In genomic region chr6:33273924-33274902, GRCh38 we compare ENCODE assay signal across 8 cellular contexts. TPM values are rescaled to one million over a fixed set of nuclear protein-coding genes. Genes with fewer than 3 reads are reported as not detected.
DNase-seq lines count a peak whose midpoint lies in the region; ATAC-seq and TF ChIP-seq lines count a peak whose summit lies in the region.

No MANE protein-coding gene starts in this region.

- H3K9ac ChIP-seq in HUES48 (ENCODE audit: low read depth, low read length) = peak overlapping the region; percentile 97

- in situ Hi-C loops in astrocyte of the cerebellum (cut with HindIII; ENCODE audit: low sequenced_read_pairs) = no loop called here

- DNase-seq in astrocyte of the cerebellum (ENCODE audit: low read depth) (no peak), memory B cell (ENCODE audit: low spot score in 2 of 2) (no peak), sciatic nerve (ENCODE audit: low spot score) (no peak)
- no peak for DNase-seq in stimulated activated CD4-positive, alpha-beta T cell treated with anti-CD3 and anti-CD28 coated beads, Interleukin-4, amount 100 ng/mL, for 24 hours

- peaks cover 48% of the 10 kb centered on the region for H3K4me1 Mint-ChIP-seq in memory B cell

- H3K27me3 Mint-ChIP-seq in memory B cell = no peaks in the 10 kb centered on the region

- peaks cover 55% of the 10 kb centered on the region for H3K36me3 ChIP-seq in HUES48 (ENCODE audit: control insufficient read depth, insufficient read depth, low read length)

- H3K27ac Mint-ChIP-seq in memory B cell = peak overlapping the region; percentile 97

- ATAC-seq in memory B cell (ENCODE audit: low read depth) (no peak), GM19463 (IDR thresholded peaks at IDR 0.05; ENCODE audit: unreplicated experiment) (no peak), HG03457 (IDR thresholded peaks at IDR 0.05; ENCODE audit: unreplicated experiment) (no peak), sciatic nerve (no peak)

- intact Hi-C loops in sciatic nerve (cut with DNase I) = no loop called here

- no peak for TF ChIP-seq CTCF in C4-2B (conservative IDR thresholded peaks at IDR 0.05)
- no peak for TF ChIP-seq CTCF in astrocyte of the cerebellum (IDR thresholded peaks at IDR 0.05; ENCODE audit: low read depth, low read length, missing control alignments)

- H3K4me1 ChIP-seq in HUES48 (ENCODE audit: control insufficient read depth, insufficient read depth, low read length) = peaks cover 28% of the 10 kb centered on the region

- H3K36me3 Mint-ChIP-seq in memory B cell = peaks cover 13% of the 10 kb centered on the region

- H3K9me3 ChIP-seq in HUES48 (ENCODE audit: control insufficient read depth, insufficient read depth, low read length) = no peaks in the 10 kb centered on the region

- no peaks in the 10 kb centered on the region for H3K27me3 ChIP-seq in HUES48 (ENCODE audit: control insufficient read depth, insufficient read depth, low read length)

- H3K4me3 Mint-ChIP-seq in memory B cell = peak overlapping the region; percentile 98

- no peaks in the 10 kb centered on the region for H3K9me3 Mint-ChIP-seq in memory B cell

- H3K4me3 ChIP-seq in HUES48 (ENCODE audit: low read depth, low read length) (peak overlapping the region; percentile 99), astrocyte of the cerebellum (ENCODE audit: low read depth, low read length) (peak overlapping the region; percentile 95)

- H3K27ac ChIP-seq in C4-2B = peak overlapping the region; percentile 97
- H3K27ac ChIP-seq in HUES48 (ENCODE audit: low read depth, low read length) = peak overlapping the region; percentile 98

RNA-seq across cellular contexts. Expression of gene RPS18, which starts 2.3 kb away (rescaled TPM):
- total RNA-seq in sciatic nerve = 1,733 TPM

RNA-seq across cellular contexts. Expression of gene VPS52, which starts 2.5 kb away (rescaled TPM):
- 50.0 TPM for total RNA-seq in sciatic nerve

RNA-seq across cellular contexts. Expression of gene B3GALT4, which starts 2.7 kb away (rescaled TPM):
- 14.8 TPM for total RNA-seq in sciatic nerve

RNA-seq across cellular contexts. Expression of gene WDR46, which starts 14.8 kb away (rescaled TPM):
- total RNA-seq in sciatic nerve = 32.4 TPM

RNA-seq across cellular contexts. Expression of gene PFDN6, which starts 15.2 kb away (rescaled TPM):
- 27.1 TPM for total RNA-seq in sciatic nerve
